Comparison of ENCODE assay signal across 12 cellular contexts in the genomic region with DNA sequence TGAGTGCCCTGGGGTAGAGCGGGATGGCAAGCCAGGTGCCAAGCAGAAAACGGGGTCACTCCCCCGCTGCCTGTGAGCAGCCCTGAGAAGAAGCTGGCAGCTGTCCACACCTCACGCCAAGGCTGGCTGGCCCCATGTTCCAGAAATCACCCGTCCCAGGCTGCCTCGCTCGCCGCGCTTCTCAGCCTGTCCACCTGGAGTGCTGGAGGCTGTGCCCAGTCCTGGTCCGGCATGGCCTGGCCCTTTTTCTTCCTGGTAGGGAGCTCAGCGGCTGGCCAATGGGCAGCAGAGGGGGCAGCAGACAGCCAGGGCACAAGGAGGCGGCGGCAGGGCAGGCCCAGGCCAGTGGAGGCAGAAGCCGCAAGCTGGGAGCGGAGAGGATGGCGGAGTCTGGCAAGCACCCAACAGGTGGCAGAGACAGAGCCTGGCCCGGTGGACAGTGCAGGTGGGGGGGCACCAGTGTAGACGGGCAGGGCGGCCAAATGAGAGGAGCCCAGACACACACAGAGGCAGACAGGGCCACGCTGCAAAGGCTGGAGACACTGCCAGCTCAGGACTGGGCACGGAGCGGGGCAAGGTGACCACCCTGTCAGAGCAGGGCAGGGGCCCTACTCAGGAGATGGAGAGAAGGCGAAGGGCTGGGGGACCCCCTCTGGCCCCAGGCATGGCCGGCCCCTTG. TPM values are rescaled to one million over a fixed set of nuclear protein-coding genes. Genes with fewer than 3 reads are reported as not detected.
A peak's percentile ranks its signal among the peaks of the same experiment; 100 is the strongest.
DNase-seq lines count a peak whose midpoint lies in the region; ATAC-seq, FAIRE-seq and TF ChIP-seq lines count a peak whose summit lies in the region.
"Had no signal": no experiment of that assay in that cellular context is flagged by ENCODE, and none has a peak within 500 bp of the region (broad histone marks: within the 10 kb centered on the region; RNA-seq: fewer than 3 reads in every experiment).

No MANE protein-coding gene starts in this region.

- H3K79me2 ChIP-seq in HepG2 (ENCODE audit: insufficient read depth, low read length): peaks cover 2% of the 10 kb centered on the region

- no TSS peak for BruUV-seq in HepG2 (replicated peaks; lab: Mats Ljungman, UMichigan)

- no peak overlapping the region for H3K9ac ChIP-seq in HepG2 (ENCODE audit: insufficient read depth, low read depth, low read length)

- H3K4me3 Mint-ChIP-seq in natural killer cell: no peak overlapping the region
- no peak overlapping the region for H3K4me3 Mint-ChIP-seq in natural killer cell treated with Interleukin-12 subunit alpha and Interleukin-12 subunit beta and Interleukin-15 and Interleukin-18, amount 100 ng/mL, for 72 hours
- H3K4me3 Mint-ChIP-seq: CD4-positive, CD25-positive, alpha-beta regulatory T cell had no signal

- H3K4me3 ChIP-seq in HepG2 (replicated peaks in 1 of 3; ENCODE audit: insufficient read depth in 1 of 3, low read depth in 2 of 3, low read length in 3 of 3) (no peak overlapping the region), uterus (no peak overlapping the region)
- H3K4me3 ChIP-seq: SJCRH30 had no signal

- H3K36me3 ChIP-seq in HepG2 (replicated peaks in 1 of 2; ENCODE audit: control insufficient read depth in 1 of 2, insufficient read depth in 2 of 2, low read length in 2 of 2) (no peaks in the 10 kb centered on the region; a peak in 1 of 5 replicates), uterus (no peaks in the 10 kb centered on the region)
- H3K36me3 ChIP-seq: SJCRH30 had no signal

- peak; percentile 72 for TF ChIP-seq RAD21 in HepG2 (CRISPR knock-in tag; IDR thresholded peaks at IDR 0.05)

- H3K4me1 ChIP-seq in HepG2 (ENCODE audit: insufficient read depth, low read length): peaks cover 91% of the 10 kb centered on the region
- H3K4me1 ChIP-seq in uterus: no peaks in the 10 kb centered on the region

- FAIRE-seq in HepG2 (lab: Jason Lieb, UNC): no peak

- H3K4me1 Mint-ChIP-seq in natural killer cell: peaks cover 6 to 23% of the 10 kb centered on the region in 2 donors
- peaks cover 5 to 7% of the 10 kb centered on the region in 2 donors for H3K4me1 Mint-ChIP-seq in natural killer cell treated with Interleukin-12 subunit alpha and Interleukin-12 subunit beta and Interleukin-15 and Interleukin-18, amount 100 ng/mL, for 72 hours (ENCODE audit: low read depth in 2 of 2)

- in situ Hi-C loops in T47D (cut with HindIII; ENCODE audit: low pct_unique_long_range_greater_than_20kb, low sequenced_read_pairs): no loop called here
- in situ Hi-C loops in HepG2 (cut with HindIII; ENCODE audit: extremely low pct_ligation_motif_present, low pct_unique_long_range_greater_than_20kb): loop anchor here (25.0 kb wide), 1 partner anchor 528 kb away; no protein-coding TSS in a partner anchor

- intact Hi-C loops in natural killer cell (cut with micrococcal nuclease) (no loop called here), HepG2 (cut with micrococcal nuclease; ENCODE audit: unreplicated experiment) (no loop called here), uterus (cut with DNase I; ENCODE audit: low total_unique reads) (no loop called here)

- TF ChIP-seq EP300 in HepG2 (IDR thresholded peaks at IDR 0.05; ENCODE audit: low read depth in 2 of 2, low read length in 2 of 2) (no peak), HepG2 (CRISPR knock-in tag; IDR thresholded peaks at IDR 0.05; ENCODE audit: borderline replicate concordance) (no peak)

- H3K9me3 Mint-ChIP-seq in natural killer cell: no peaks in the 10 kb centered on the region
- no peaks in the 10 kb centered on the region for H3K9me3 Mint-ChIP-seq in natural killer cell treated with Interleukin-12 subunit alpha and Interleukin-12 subunit beta and Interleukin-15 and Interleukin-18, amount 100 ng/mL, for 72 hours
- H3K9me3 Mint-ChIP-seq: CD4-positive, CD25-positive, alpha-beta regulatory T cell had no signal

- no peaks in the 10 kb centered on the region for H4K20me1 ChIP-seq in HepG2 (ENCODE audit: insufficient read depth, low read length)

- TF ChIP-seq CTCF in natural killer cell (IDR thresholded peaks at IDR 0.05) (no peak), HepG2 (CRISPR knock-in tag; IDR thresholded peaks at IDR 0.05) (peak; percentile 22; the same call in 1 of the 2 replicates), uterus (IDR thresholded peaks at IDR 0.05) (peak in 1 of 4 experiments; percentile 28)

- H3K27me3 ChIP-seq in HepG2 (ENCODE audit: control insufficient read depth in 1 of 2, insufficient read depth in 2 of 2, low read length in 2 of 2) (no peaks in the 10 kb centered on the region; a peak in 1 of 5 replicates), uterus (no peaks in the 10 kb centered on the region)

- no peaks in the 10 kb centered on the region for H3K27me3 Mint-ChIP-seq in natural killer cell (ENCODE audit: low read depth in 2 of 2)
- no peaks in the 10 kb centered on the region for H3K27me3 Mint-ChIP-seq in natural killer cell treated with Interleukin-12 subunit alpha and Interleukin-12 subunit beta and Interleukin-15 and Interleukin-18, amount 100 ng/mL, for 72 hours
- H3K27me3 Mint-ChIP-seq: CD4-positive, CD25-positive, alpha-beta regulatory T cell had no signal

- no peak overlapping the region for H2AFZ ChIP-seq in HepG2 (ENCODE audit: low read length)

- POLR2A ChIA-PET in HepG2 (lab: Yijun Ruan, JAX): no interaction called here

- no peak overlapping the region for H3K4me2 ChIP-seq in HepG2 (ENCODE audit: low read depth, low read length)

- ATAC-seq in natural killer cell (no peak), HepG2 (no peak), HG02852 (IDR thresholded peaks at IDR 0.05; ENCODE audit: unreplicated experiment) (no peak)
- ATAC-seq in natural killer cell treated with Interleukin-12 subunit alpha and Interleukin-12 subunit beta and Interleukin-15 and Interleukin-18, amount 100 ng/mL, for 72 hours: no peak

- CTCF ChIA-PET in HepG2 (lab: Yijun Ruan, JAX; ENCODE audit: low intra/inter-chr PET ratio, low total read pairs): no interaction called here

- DNase-seq in natural killer cell (peak; percentile 7), T47D (ENCODE audit: low read depth in 1 of 2, low spot score in 1 of 2) (peak; percentile 37 to 63), HepG2 (ENCODE audit: low spot score) (peak; percentile 12), uterus (peak; percentile 18 to 19), SKM-1 treated with dmso at 0.1 percent for 144 hours (lab: John Stamatoyannopoulos, UW; ENCODE audit: unreplicated experiment) (no peak), NCI-H146 (lab: John Stamatoyannopoulos, UW) (no peak)
- no peak for DNase-seq in natural killer cell treated with Interleukin-12 subunit alpha and Interleukin-12 subunit beta and Interleukin-15 and Interleukin-18, amount 100 ng/mL, for 72 hours (ENCODE audit: low spot score)
- DNase-seq: CD4-positive, CD25-positive, alpha-beta regulatory T cell; Karpas-422; mesenchymal stem cell had no signal

- TF ChIP-seq POLR2A in HepG2 (IDR thresholded peaks at IDR 0.05; ENCODE audit: insufficient read depth in 1 of 2, low read depth in 2 of 2, low read length in 2 of 2) (no peak), uterus (IDR thresholded peaks at IDR 0.05) (no peak)

- H3K9me3 ChIP-seq in HepG2 (ENCODE audit: low read length) (no peaks in the 10 kb centered on the region), uterus (no peaks in the 10 kb centered on the region)
- H3K9me3 ChIP-seq: SJCRH30 had no signal

- H3K27ac ChIP-seq in HepG2 (ENCODE audit: extremely low read length, insufficient read depth, low read length) (peak overlapping the region; percentile 99), uterus (no peak overlapping the region)
- H3K27ac ChIP-seq: SJCRH30 had no signal

- no peaks in the 10 kb centered on the region for H3K36me3 Mint-ChIP-seq in natural killer cell
- H3K36me3 Mint-ChIP-seq in natural killer cell treated with Interleukin-12 subunit alpha and Interleukin-12 subunit beta and Interleukin-15 and Interleukin-18, amount 100 ng/mL, for 72 hours: no peaks in the 10 kb centered on the region
- H3K36me3 Mint-ChIP-seq: CD4-positive, CD25-positive, alpha-beta regulatory T cell had no signal

- no peak overlapping the region for H3K27ac Mint-ChIP-seq in natural killer cell
- H3K27ac Mint-ChIP-seq in natural killer cell treated with Interleukin-12 subunit alpha and Interleukin-12 subunit beta and Interleukin-15 and Interleukin-18, amount 100 ng/mL, for 72 hours: no peak overlapping the region

- 97% methylated on average over 20 of the region's 24 CpGs for WGBS in HepG2 (ENCODE audit: low lambda C conversion rate)

RNA-seq across cellular contexts. Expression of gene TH, which starts 37.2 kb away (rescaled TPM):
- not detected for total RNA-seq in natural killer cell
- not detected for total RNA-seq in natural killer cell treated with Interleukin-12 subunit alpha and Interleukin-12 subunit beta and Interleukin-15 and Interleukin-18, amount 100 ng/mL, for 72 hours
- total RNA-seq in HepG2 (2016; rRNA removed; fragmentation: Illumina TruSeq; extraction: Trizol): not detected in 2 replicates
- not detected in 2 replicates for total RNA-seq in HepG2 (2016; cell fraction: cytosol; rRNA removed; fragmentation: Illumina TruSeq; extraction: Trizol; ENCODE audit: low read depth)
- not detected in 2 replicates for total RNA-seq in HepG2 (2016; cell fraction: insoluble cytoplasmic fraction; rRNA removed; fragmentation: Illumina TruSeq; extraction: Trizol)
- total RNA-seq in HepG2 (2016; cell fraction: membrane; rRNA removed; fragmentation: Illumina TruSeq; extraction: Trizol): not detected in 2 replicates
- not detected in 2 replicates for total RNA-seq in HepG2 (2016; cell fraction: nucleus; rRNA removed; fragmentation: Illumina TruSeq; extraction: Trizol)
- polyA plus RNA-seq in HepG2 (2011; rRNA removed): 0.36 and 0.42 TPM in 2 replicates
- 0.08 and 0.15 TPM in 2 replicates for polyA plus RNA-seq in HepG2 (2011; cell fraction: cytosol; rRNA removed)
- 3.1 and 4.3 TPM in 2 replicates for polyA plus RNA-seq in HepG2 (2011; cell fraction: nucleus; rRNA removed)
- not detected in 2 replicates for polyA plus RNA-seq in HepG2 (2012)
- polyA plus RNA-seq in HepG2 (2016; cell fraction: cytosol; fragmentation: Illumina TruSeq; extraction: Trizol; ENCODE audit: low read depth): not detected in 2 replicates
- not detected in 2 replicates for polyA plus RNA-seq in HepG2 (2016; cell fraction: insoluble cytoplasmic fraction; fragmentation: Illumina TruSeq; extraction: Trizol; ENCODE audit: low read depth)
- not detected in 2 replicates for polyA plus RNA-seq in HepG2 (2016; cell fraction: membrane; fragmentation: Illumina TruSeq; extraction: Trizol; ENCODE audit: low read depth)
- not detected in 2 replicates for polyA plus RNA-seq in HepG2 (2016; cell fraction: nucleus; fragmentation: Illumina TruSeq; extraction: Trizol; ENCODE audit: insufficient read depth, low read depth)
- polyA minus RNA-seq in HepG2 (2011; rRNA and poly(A)+ RNA removed; ENCODE audit: low replicate concordance): not detected in 2 replicates
- not detected in 2 replicates for polyA minus RNA-seq in HepG2 (2011; cell fraction: cytosol; rRNA and poly(A)+ RNA removed)
- polyA minus RNA-seq in HepG2 (2011; cell fraction: nucleus; rRNA and poly(A)+ RNA removed): not detected in 2 replicates
- total RNA-seq in uterus: 1 to 10 TPM in 1 of 4 donors, under 1 TPM in 1, not detected in 2; 0.37 to 1.3 TPM
- total RNA-seq: CD4-positive, CD25-positive, alpha-beta regulatory T cell; SJCRH30 had no signal
- polyA plus RNA-seq: CD4-positive, CD25-positive, alpha-beta regulatory T cell had no signal

RNA-seq across cellular contexts. Expression of gene INS, which starts 47.8 kb away (rescaled TPM):
- not detected for total RNA-seq in natural killer cell
- not detected for total RNA-seq in natural killer cell treated with Interleukin-12 subunit alpha and Interleukin-12 subunit beta and Interleukin-15 and Interleukin-18, amount 100 ng/mL, for 72 hours
- not detected in 2 replicates for total RNA-seq in HepG2 (2016; rRNA removed; fragmentation: Illumina TruSeq; extraction: Trizol)
- not detected in 2 replicates for total RNA-seq in HepG2 (2016; cell fraction: cytosol; rRNA removed; fragmentation: Illumina TruSeq; extraction: Trizol; ENCODE audit: low read depth)
- total RNA-seq in HepG2 (2016; cell fraction: insoluble cytoplasmic fraction; rRNA removed; fragmentation: Illumina TruSeq; extraction: Trizol): not detected in 2 replicates
- not detected in 2 replicates for total RNA-seq in HepG2 (2016; cell fraction: membrane; rRNA removed; fragmentation: Illumina TruSeq; extraction: Trizol)
- total RNA-seq in HepG2 (2016; cell fraction: nucleus; rRNA removed; fragmentation: Illumina TruSeq; extraction: Trizol): not detected in 2 replicates
- not detected in 2 replicates for polyA plus RNA-seq in HepG2 (2011; rRNA removed)
- not detected in 2 replicates for polyA plus RNA-seq in HepG2 (2011; cell fraction: cytosol; rRNA removed)
- polyA plus RNA-seq in HepG2 (2011; cell fraction: nucleus; rRNA removed): not detected in 2 replicates
- polyA plus RNA-seq in HepG2 (2012): not detected in 2 replicates
- polyA plus RNA-seq in HepG2 (2016; cell fraction: cytosol; fragmentation: Illumina TruSeq; extraction: Trizol; ENCODE audit: low read depth): not detected in 2 replicates
- not detected in 2 replicates for polyA plus RNA-seq in HepG2 (2016; cell fraction: insoluble cytoplasmic fraction; fragmentation: Illumina TruSeq; extraction: Trizol; ENCODE audit: low read depth)
- not detected in 2 replicates for polyA plus RNA-seq in HepG2 (2016; cell fraction: membrane; fragmentation: Illumina TruSeq; extraction: Trizol; ENCODE audit: low read depth)
- not detected in 2 replicates for polyA plus RNA-seq in HepG2 (2016; cell fraction: nucleus; fragmentation: Illumina TruSeq; extraction: Trizol; ENCODE audit: insufficient read depth, low read depth)
- polyA minus RNA-seq in HepG2 (2011; rRNA and poly(A)+ RNA removed; ENCODE audit: low replicate concordance): not detected in 2 replicates
- not detected in 2 replicates for polyA minus RNA-seq in HepG2 (2011; cell fraction: cytosol; rRNA and poly(A)+ RNA removed)
- polyA minus RNA-seq in HepG2 (2011; cell fraction: nucleus; rRNA and poly(A)+ RNA removed): not detected in 2 replicates
- not detected for total RNA-seq in uterus
- total RNA-seq: CD4-positive, CD25-positive, alpha-beta regulatory T cell; SJCRH30 had no signal
- polyA plus RNA-seq: CD4-positive, CD25-positive, alpha-beta regulatory T cell had no signal

Comparison
In these comparisons a context has a peak if more than half of its experiments do, and no peak if none do; other contexts are left out.
1. DNase-seq: peak in natural killer cell (single experiment), T47D (2 of 2), HepG2 (single experiment) and uterus (2 of 2); none in natural killer cell treated with Interleukin-12 subunit alpha and Interleukin-12 subunit beta and Interleukin-15 and Interleukin-18, amount 100 ng/mL, for 72 hours (single experiment), SKM-1 treated with dmso at 0.1 percent for 144 hours (single experiment) and NCI-H146 (single experiment).